ENCODE assay signal across 27 cellular contexts in genomic region chr2:37764739-37765138, GRCh38.
DNase-seq lines count a peak whose midpoint lies in the region; ATAC-seq and TF ChIP-seq lines count a peak whose summit lies in the region.
"Had no signal": no experiment of that assay in that cellular context is flagged by ENCODE, and none has a peak within 500 bp of the region (broad histone marks: within the 10 kb centered on the region; RNA-seq: fewer than 3 reads in every experiment).

No MANE protein-coding gene starts in this region.

- H3K4me3 ChIP-seq in PC-3 (ENCODE audit: low read length) (no peak overlapping the region), neutrophil (ENCODE audit: low read depth in 1 of 2, low read length in 1 of 2) (no peak overlapping the region)
- H3K4me3 ChIP-seq: dorsolateral prefrontal cortex, gastroesophageal sphincter, PC-9, sigmoid colon, tibial artery had no signal

- peak; percentile 39 for DNase-seq in EL
- DNase-seq in PC-3: peak; percentile 28
- peak; percentile 23 to 58 for DNase-seq in dermis microvascular lymphatic vessel endothelial cell (ENCODE audit: low read depth in 2 of 2)
- no peak for DNase-seq in NCI-H226
- no peak for DNase-seq in Ammon's horn (ENCODE audit: low spot score)
- DNase-seq in COLO668 (lab: John Stamatoyannopoulos, UW; ENCODE audit: unreplicated experiment): no peak
- DNase-seq in DMS153 treated with DMSO at 0.1 percent for 48 hours (lab: John Stamatoyannopoulos, UW; ENCODE audit: unreplicated experiment): no peak
- DNase-seq: activated CD4-positive, alpha-beta T cell treated with anti-CD3 and anti-CD28 coated beads, Interleukin-2, amount 50 U/mL, for 48 hours; activated effector memory CD4-positive, alpha-beta T cell treated with anti-CD3 and anti-CD28 coated beads, Interleukin-2, amount 50 U/mL, for 16 hours; activated naive CD8-positive, alpha-beta T cell treated with anti-CD3 and anti-CD28 coated beads, Interleukin-2, amount 50 U/mL, for 24 hours; DND-41; dorsolateral prefrontal cortex; H7; mesendoderm; naive thymus-derived CD8-positive, alpha-beta T cell; NCI-H187 treated with DMSO at 0.1 percent for 48 hours; PC-9; posterior cingulate gyrus; sigmoid colon; stimulated activated CD4-positive, alpha-beta T cell treated with anti-CD3 and anti-CD28 coated beads, Interleukin-1b, Interleukin-23, amount 100 ng/mL, for 48 hours; stimulated activated naive CD4-positive, alpha-beta T cell; T-helper 2 cell; tibial artery had no signal

- CTCF ChIA-PET in PC-3 (lab: Charles Lee): no interaction called here

- no peak overlapping the region for H3K9ac ChIP-seq in PC-3 (ENCODE audit: low read length)

- ATAC-seq in PC-3: peak; percentile 14; the same call in 1 of the 2 replicates
- ATAC-seq: activated naive CD8-positive, alpha-beta T cell treated with anti-CD3 and anti-CD28 coated beads, Interleukin-2, amount 50 U/mL, for 24 hours; gastroesophageal sphincter; HepG2; naive thymus-derived CD8-positive, alpha-beta T cell; WTC11 had no signal

- no peaks in the 10 kb centered on the region for H3K36me3 ChIP-seq in PC-3 (ENCODE audit: low read depth, low read length)
- no peaks in the 10 kb centered on the region for H3K36me3 ChIP-seq in neutrophil
- H3K36me3 ChIP-seq: gastroesophageal sphincter, sigmoid colon, tibial artery had no signal

- POLR2A ChIA-PET in PC-3 (lab: Charles Lee; ENCODE audit: unreplicated experiment): no interaction called here

- no peaks in the 10 kb centered on the region for H3K79me2 ChIP-seq in PC-3 (ENCODE audit: low read length)

- no TSS peak for BruUV-seq in PC-3 (replicated peaks; lab: Mats Ljungman, UMichigan)

- H3K9me3 ChIP-seq in PC-3 (ENCODE audit: low read length) (no peaks in the 10 kb centered on the region), neutrophil (no peaks in the 10 kb centered on the region)
- H3K9me3 ChIP-seq: gastroesophageal sphincter, sigmoid colon, tibial artery had no signal

- intact Hi-C loops in PC-3 (cut with micrococcal nuclease): no loop called here

- H2AFZ ChIP-seq in PC-3 (ENCODE audit: low read length): no peak overlapping the region
- H2AFZ ChIP-seq: PC-9 had no signal

- TF ChIP-seq CTCF in PC-3 (conservative IDR thresholded peaks at IDR 0.05; ENCODE audit: low read depth, low read length): no peak
- TF ChIP-seq CTCF in neutrophil (IDR thresholded peaks at IDR 0.05): no peak

- no peaks in the 10 kb centered on the region for H3K9me2 ChIP-seq in PC-3 (replicated peaks; ENCODE audit: low read length)

- H4K20me1 ChIP-seq in PC-3 (ENCODE audit: low read length): no peaks in the 10 kb centered on the region

- H3K4me2 ChIP-seq in PC-3 (ENCODE audit: low read length): no peak overlapping the region
- H3K4me2 ChIP-seq: PC-9 had no signal

- H3K27ac ChIP-seq in PC-3 (ENCODE audit: low read length) (no peak overlapping the region), neutrophil (peak overlapping the region; percentile 72)
- H3K27ac ChIP-seq: dorsolateral prefrontal cortex, gastroesophageal sphincter, PC-9, sigmoid colon had no signal

- peaks cover 51% of the 10 kb centered on the region for H3K4me1 ChIP-seq in PC-3 (ENCODE audit: insufficient read depth, low read length)
- H3K4me1 ChIP-seq in neutrophil (ENCODE audit: control insufficient read depth in 1 of 2, insufficient read depth in 1 of 2, low read depth in 1 of 2, low read length in 1 of 2): peaks cover 90 to 100% of the 10 kb centered on the region in 2 experiments

- H3F3A ChIP-seq in PC-3 (ENCODE audit: low read length, unreplicated experiment): no peaks in the 10 kb centered on the region

- no peaks in the 10 kb centered on the region for H3K27me3 ChIP-seq in PC-3 (ENCODE audit: low read length)
- no peaks in the 10 kb centered on the region for H3K27me3 ChIP-seq in neutrophil
- H3K27me3 ChIP-seq: gastroesophageal sphincter, sigmoid colon, tibial artery had no signal

Comparison
In these comparisons a context has a peak if more than half of its experiments do, and no peak if none do; other contexts are left out.
1. DNase-seq: peak in EL (single experiment), PC-3 (single experiment) and dermis microvascular lymphatic vessel endothelial cell (2 of 2); none in NCI-H226 (single experiment), Ammon's horn (single experiment), COLO668 (single experiment) and DMS153 treated with DMSO at 0.1 percent for 48 hours (single experiment).